7 cellular contexts compared by ENCODE assay signal in genomic region chr14:19344261-19344660, GRCh38.
DNase-seq lines count a peak whose midpoint lies in the region; ATAC-seq and TF ChIP-seq lines count a peak whose summit lies in the region.
"Not testable (repeated sequence)": the region's sequence is repeated elsewhere in the genome, so short reads cannot be mapped to it uniquely, and the experiment has no call there.

No MANE protein-coding gene starts in this region.

- not testable (repeated sequence) for H3K9me2 ChIP-seq in PC-3 (replicated peaks; ENCODE audit: low read length); hepatocyte (replicated peaks; ENCODE audit: insufficient read depth)

- WGBS in hepatocyte (ENCODE audit: low lambda C conversion rate, missing lambda C conversion rate) = 79% methylated on average over 4 of the region's 4 CpGs

- H3K27ac ChIP-seq in C4-2B; PC-3 (ENCODE audit: low read length); hepatocyte; upper lobe of right lung: not testable (repeated sequence)

- ATAC-seq in PC-3, upper lobe of right lung: not testable (repeated sequence)

- DNase-seq in PC-3 = not testable (repeated sequence)
- DNase-seq in RPMI8226 (peak; percentile 3), hepatocyte (ENCODE audit: low spot score) (peak; percentile 0), myocyte (ENCODE audit: low read depth) (peak; percentile 2), posterior vena cava (ENCODE audit: low spot score) (peak; percentile 6), upper lobe of right lung (peak; percentile 12)

- not testable (repeated sequence) for BruUV-seq in PC-3 (replicated peaks; lab: Mats Ljungman, UMichigan)

- H3K4me1 ChIP-seq in PC-3 (ENCODE audit: insufficient read depth, low read length); hepatocyte (ENCODE audit: insufficient read depth); upper lobe of right lung: not testable (repeated sequence)

- not testable (repeated sequence) for H3K9me3 ChIP-seq in PC-3 (ENCODE audit: low read length); hepatocyte (ENCODE audit: low read depth); upper lobe of right lung

- not testable (repeated sequence) for H3K27me3 ChIP-seq in PC-3 (ENCODE audit: low read length); hepatocyte; upper lobe of right lung

- H3F3A ChIP-seq in PC-3 (ENCODE audit: low read length, unreplicated experiment) = not testable (repeated sequence)

- H2AFZ ChIP-seq in PC-3 (ENCODE audit: low read length) = peak overlapping the region; percentile 68; the same call in 1 of the 2 replicates
- not testable (repeated sequence) for H2AFZ ChIP-seq in hepatocyte

- not testable (repeated sequence) for H4K20me1 ChIP-seq in PC-3 (ENCODE audit: low read length); hepatocyte (ENCODE audit: insufficient read depth, poor library complexity, severe bottlenecking)

- peak overlapping the region; percentile 38; the same call in 1 of the 2 replicates for H3K4me3 ChIP-seq in PC-3 (ENCODE audit: low read length)
- not testable (repeated sequence) for H3K4me3 ChIP-seq in hepatocyte, upper lobe of right lung

- CTCF ChIA-PET in PC-3 (lab: Charles Lee) = not testable (repeated sequence)

- H3K4me2 ChIP-seq in PC-3 (ENCODE audit: low read length) = peak overlapping the region; percentile 67
- not testable (repeated sequence) for H3K4me2 ChIP-seq in hepatocyte

- H3K36me3 ChIP-seq in PC-3 (ENCODE audit: low read depth, low read length); hepatocyte (replicated peaks; ENCODE audit: insufficient read depth, low read depth); upper lobe of right lung: not testable (repeated sequence)

- not testable (repeated sequence) for H3K9ac ChIP-seq in PC-3 (ENCODE audit: low read length)

- 0 out of 2 replicates have a peak, but pooled peaks have one; percentile 13 for TF ChIP-seq CTCF in C4-2B (conservative IDR thresholded peaks at IDR 0.05)
- not testable (repeated sequence) for TF ChIP-seq CTCF in PC-3 (conservative IDR thresholded peaks at IDR 0.05; ENCODE audit: low read depth, low read length); hepatocyte (IDR thresholded peaks at IDR 0.05; ENCODE audit: poor library complexity); upper lobe of right lung (IDR thresholded peaks at IDR 0.05)

- POLR2A ChIA-PET in PC-3 (lab: Charles Lee; ENCODE audit: unreplicated experiment) = not testable (repeated sequence)

- not testable (repeated sequence) for H3K79me2 ChIP-seq in PC-3 (ENCODE audit: low read length); hepatocyte

- intact Hi-C loops in PC-3 (cut with micrococcal nuclease); posterior vena cava (cut with DNase I); upper lobe of right lung (cut with DNase I): not testable (repeated sequence)
